In the genomic region with DNA sequence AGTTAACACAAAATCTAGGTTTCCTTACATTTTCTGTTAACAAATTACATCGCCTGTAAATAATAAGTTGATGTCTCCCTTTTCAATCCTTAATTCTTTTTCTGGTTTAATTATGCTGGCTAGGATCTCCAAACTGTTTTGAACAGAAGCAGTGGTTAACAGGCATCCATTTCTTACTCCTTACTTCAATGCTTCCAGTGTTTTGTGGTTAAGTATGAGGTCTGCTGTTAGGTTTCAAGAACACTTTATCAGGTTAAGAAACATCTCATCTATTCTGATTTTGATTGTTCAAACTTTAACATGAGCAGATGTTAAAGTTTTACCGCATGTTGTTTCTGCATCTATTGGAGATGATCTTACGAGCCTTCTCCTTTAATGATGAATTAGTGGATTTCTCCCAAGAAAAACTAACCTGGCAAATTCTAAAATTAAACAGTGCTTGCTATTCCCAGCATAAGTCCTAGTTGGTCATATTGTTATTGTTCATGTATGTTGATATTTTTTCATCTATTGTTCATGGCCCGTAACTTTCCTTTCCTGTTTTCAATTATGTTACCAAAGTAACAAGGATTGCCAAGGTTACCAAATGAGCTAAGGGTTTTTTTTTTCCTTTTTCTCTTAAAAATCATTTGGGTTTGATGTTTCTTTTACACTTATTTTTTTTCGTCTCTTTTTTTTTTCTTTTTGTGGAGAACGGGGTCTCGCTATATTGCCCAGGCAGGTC, we compare ENCODE assay signal across 18 cellular contexts. TPM values are rescaled to one million over a fixed set of nuclear protein-coding genes. Genes with fewer than 3 reads are reported as not detected.
A peak's percentile ranks its signal among the peaks of the same experiment; 100 is the strongest.
DNase-seq lines count a peak whose midpoint lies in the region; ATAC-seq and TF ChIP-seq lines count a peak whose summit lies in the region.
"Had no signal": no experiment of that assay in that cellular context is flagged by ENCODE, and none has a peak within 500 bp of the region (broad histone marks: within the 10 kb centered on the region; RNA-seq: fewer than 3 reads in every experiment).

No MANE protein-coding gene starts in this region.

- H3K4me1 ChIP-seq in Panc1 (ENCODE audit: control insufficient read depth, insufficient read depth, low read length): no peaks in the 10 kb centered on the region
- H3K4me1 ChIP-seq: BE2C had no signal

- H3K27me3 Mint-ChIP-seq in endothelial cell (ENCODE audit: unreplicated experiment): no peaks in the 10 kb centered on the region
- H3K27me3 Mint-ChIP-seq: CD4-positive, alpha-beta T cell had no signal

- H3K4me3 ChIP-seq in Panc1 (ENCODE audit: low read depth in 2 of 2, low read length in 2 of 2): no peak overlapping the region
- H3K4me3 ChIP-seq: PC-9 had no signal

- H3K9me3 Mint-ChIP-seq in endothelial cell (ENCODE audit: unreplicated experiment): no peaks in the 10 kb centered on the region
- H3K9me3 Mint-ChIP-seq: CD4-positive, alpha-beta T cell had no signal

- intact Hi-C loops in Panc1 (cut with micrococcal nuclease; ENCODE audit: unreplicated experiment): no loop called here

- DNase-seq in AG09319 (ENCODE audit: extremely low read depth, low read depth) (peak; percentile 7), Panc1 (ENCODE audit: low read depth, low spot score) (no peak), endothelial cell (ENCODE audit: low spot score) (no peak), glomerular endothelial cell (ENCODE audit: extremely low read depth, low read depth, low spot score) (peak; percentile 56), NCI-H345 treated with DMSO at 0.1 percent for 48 hours (lab: John Stamatoyannopoulos, UW; ENCODE audit: unreplicated experiment) (no peak), DMS 273 (lab: John Stamatoyannopoulos, UW; ENCODE audit: unreplicated experiment) (no peak)
- DNase-seq: BE2C; CD4-positive, alpha-beta T cell; DMS53; KG1; NCI-H1436 treated with DMSO at 0.1 percent for 48 hours; NCI-H2081; NCI-H510A treated with DMSO at 0.1 percent for 48 hours; NCI-H82; PC-9 had no signal

- peaks cover 12% of the 10 kb centered on the region for H3K4me1 Mint-ChIP-seq in endothelial cell (ENCODE audit: unreplicated experiment)

- H3K27me3 ChIP-seq in Panc1 (ENCODE audit: control insufficient read depth, insufficient read depth, low read length): no peaks in the 10 kb centered on the region
- H3K27me3 ChIP-seq: BE2C had no signal

- TSS peak; percentile 45 for BruUV-seq in Panc1 (replicated peaks; lab: Mats Ljungman, UMichigan)

- peak overlapping the region; percentile 44 for H3K27ac Mint-ChIP-seq in endothelial cell (ENCODE audit: unreplicated experiment)
- H3K27ac Mint-ChIP-seq: CD4-positive, alpha-beta T cell had no signal

- in situ Hi-C loops in Panc1 (cut with HindIII; ENCODE audit: low pct_unique_long_range_greater_than_20kb, low sequenced_read_pairs): no loop called here

- H3K4me3 Mint-ChIP-seq in endothelial cell (ENCODE audit: unreplicated experiment): no peak overlapping the region
- H3K4me3 Mint-ChIP-seq: CD4-positive, alpha-beta T cell had no signal

- no peak for ATAC-seq in Panc1
- no peak for ATAC-seq in HG03139 (IDR thresholded peaks at IDR 0.05; ENCODE audit: unreplicated experiment)
- ATAC-seq: HepG2 had no signal

- H3K27ac ChIP-seq in Panc1 (ENCODE audit: low read length): no peak overlapping the region
- H3K27ac ChIP-seq: PC-9 had no signal

- TF ChIP-seq CTCF in AG09319 (IDR thresholded peaks at IDR 0.05; ENCODE audit: low read depth, low read length) (no peak), Panc1 (IDR thresholded peaks at IDR 0.05) (no peak), endothelial cell (IDR thresholded peaks at IDR 0.05; ENCODE audit: unreplicated experiment) (no peak)

- POLR2A ChIA-PET in Panc1 (lab: Charles Lee): interaction anchor here (0.6 kb wide), 1 partner anchor 397 kb away, joined by 4 read pairs; no protein-coding TSS in a partner anchor

- H3K9me3 ChIP-seq in Panc1 (ENCODE audit: control insufficient read depth, insufficient read depth, low read depth, low read length): no peaks in the 10 kb centered on the region
- H3K9me3 ChIP-seq: BE2C had no signal

- H3K36me3 ChIP-seq in Panc1 (ENCODE audit: control insufficient read depth, insufficient read depth, low read length): peaks cover 24% of the 10 kb centered on the region

- CTCF ChIA-PET in Panc1 (lab: Charles Lee): no interaction called here

- H3K36me3 Mint-ChIP-seq in endothelial cell (ENCODE audit: low read depth, unreplicated experiment): peaks cover 31% of the 10 kb centered on the region

RNA-seq across cellular contexts. Expression of a gene that starts 33.4 kb away (rescaled TPM):
- 112 TPM for total RNA-seq in Panc1 (2021; ENCODE audit: unreplicated experiment)
- 39.6 TPM for polyA plus RNA-seq in Panc1 (2012; ENCODE audit: insufficient read length)
- total RNA-seq in endothelial cell (ENCODE audit: unreplicated experiment): 137 TPM
- 19.4 and 25.4 TPM in 2 replicates for total RNA-seq in glomerular endothelial cell

RNA-seq across cellular contexts. Expression of a gene that starts 33.7 kb away (rescaled TPM):
- total RNA-seq in Panc1 (2021; ENCODE audit: unreplicated experiment): 21.3 TPM
- polyA plus RNA-seq in Panc1 (2012; ENCODE audit: insufficient read length): 21.1 TPM
- 18.6 TPM for total RNA-seq in endothelial cell (ENCODE audit: unreplicated experiment)
- 21.6 and 32.0 TPM in 2 replicates for total RNA-seq in glomerular endothelial cell

RNA-seq across cellular contexts. Expression of a gene that starts 35.2 kb away (rescaled TPM):
- total RNA-seq in Panc1 (2021; ENCODE audit: unreplicated experiment) (1.2 TPM), endothelial cell (ENCODE audit: unreplicated experiment) (not detected), glomerular endothelial cell (not detected in 2 replicates)
- 0.75 TPM for polyA plus RNA-seq in Panc1 (2012; ENCODE audit: insufficient read length)
- total RNA-seq: CD4-positive, alpha-beta T cell; H4; HepG2; PC-9 had no signal
- polyA plus RNA-seq: HepG2 had no signal

RNA-seq across cellular contexts. Expression of a gene that starts 43.3 kb away (rescaled TPM):
- total RNA-seq in Panc1 (2021; ENCODE audit: unreplicated experiment) (not detected), endothelial cell (ENCODE audit: unreplicated experiment) (not detected), glomerular endothelial cell (not detected in 2 replicates)
- not detected for polyA plus RNA-seq in Panc1 (2012; ENCODE audit: insufficient read length)
- total RNA-seq: CD4-positive, alpha-beta T cell; H4; HepG2; PC-9 had no signal
- polyA plus RNA-seq: HepG2 had no signal

RNA-seq across cellular contexts. Expression of a gene that starts 56.9 kb away (rescaled TPM):
- total RNA-seq in Panc1 (2021; ENCODE audit: unreplicated experiment) (116 TPM), endothelial cell (ENCODE audit: unreplicated experiment) (43.9 TPM), glomerular endothelial cell (42.4 and 45.0 TPM in 2 replicates)
- polyA plus RNA-seq in Panc1 (2012; ENCODE audit: insufficient read length): 116 TPM

Comparison
In these comparisons a context has a peak if more than half of its experiments do, and no peak if none do; other contexts are left out.
1. DNase-seq: peak in AG09319 (single experiment) and glomerular endothelial cell (single experiment); none in Panc1 (single experiment), endothelial cell (single experiment), NCI-H345 treated with DMSO at 0.1 percent for 48 hours (single experiment) and DMS 273 (single experiment).